In the genomic region with DNA sequence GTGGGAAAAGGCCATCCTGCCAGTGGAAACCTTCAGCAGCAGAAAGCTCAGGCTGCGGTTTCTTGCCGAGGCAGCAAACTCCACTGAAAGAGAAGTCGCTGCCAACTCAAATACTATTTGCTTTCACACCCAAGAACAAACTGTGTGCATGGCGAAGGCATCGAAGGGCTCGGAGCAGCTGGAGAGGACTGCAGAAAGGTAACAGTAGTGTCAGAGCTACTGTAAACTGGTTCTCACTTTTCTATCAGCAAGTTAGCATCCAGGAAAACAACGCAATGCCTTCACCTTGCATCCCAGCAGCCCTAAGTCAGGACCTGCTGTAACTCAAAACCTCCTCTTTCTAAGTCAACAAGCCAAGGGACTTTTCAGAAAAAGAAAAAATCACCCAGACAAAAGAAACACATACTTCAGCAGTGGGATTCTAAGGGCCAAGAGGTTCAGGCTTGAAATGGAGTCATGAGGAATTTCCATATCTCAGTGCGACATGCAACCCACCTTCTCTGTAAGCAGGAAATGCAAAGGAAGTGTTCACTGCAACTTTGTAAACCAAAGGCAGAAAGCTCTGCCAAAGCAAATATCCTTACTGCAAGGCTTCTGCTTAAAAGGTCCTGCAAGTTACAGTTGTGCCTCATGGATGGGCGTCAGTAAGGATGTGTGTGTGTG, we compare ENCODE assay signal across 9 cellular contexts.
DNase-seq lines count a peak whose midpoint lies in the region; ATAC-seq and TF ChIP-seq lines count a peak whose summit lies in the region.
"Had no signal": no experiment of that assay in that cellular context is flagged by ENCODE, and none has a peak within 500 bp of the region (broad histone marks: within the 10 kb centered on the region; RNA-seq: fewer than 3 reads in every experiment).

No MANE protein-coding gene starts in this region.

- in situ Hi-C loops in HAP-1 (cut with MboI; ENCODE audit: low sequenced_read_pairs) = no loop called here

- TF ChIP-seq POLR2A in ovary (IDR thresholded peaks at IDR 0.05) = no peak

- H3K27me3 Mint-ChIP-seq in activated CD4-positive, alpha-beta memory T cell treated with anti-CD3 and anti-CD28 coated beads, Interleukin-2, amount 10 ng/mL, durations not matched to agents 7 days and 5 days = peaks cover 2% of the 10 kb centered on the region

- H3K9me3 ChIP-seq in ovary = no peaks in the 10 kb centered on the region
- 0 out of 2 replicates have a peak, but pooled peaks cover 2% of the 10 kb centered on the region for H3K9me3 ChIP-seq in HAP-1
- H3K9me3 ChIP-seq: uterus had no signal

- no peak for TF ChIP-seq EP300 in ovary (IDR thresholded peaks at IDR 0.05)

- H3K9me3 Mint-ChIP-seq in activated CD4-positive, alpha-beta memory T cell treated with anti-CD3 and anti-CD28 coated beads, Interleukin-2, amount 10 ng/mL, durations not matched to agents 7 days and 5 days = no peaks in the 10 kb centered on the region

- 12 to 17% (median 13%) methylated on average over 9 of the region's 9 CpGs for WGBS in ovary, 3 donors

- CTCF ChIA-PET in activated CD4-positive, alpha-beta memory T cell treated with anti-CD3 and anti-CD28 coated beads, Interleukin-2, amount 10 ng/mL, durations not matched to agents 7 days and 5 days (lab: Charles Lee) = interaction anchor here (1.6 kb wide), 1 partner anchor 8 kb away, joined by 4 read pairs; no protein-coding TSS in a partner anchor

- H3K27me3 ChIP-seq in ovary = no peaks in the 10 kb centered on the region
- H3K27me3 ChIP-seq in HAP-1 (ENCODE audit: low read depth) = no peaks in the 10 kb centered on the region
- H3K27me3 ChIP-seq: uterus had no signal

- ATAC-seq in HG03039 (IDR thresholded peaks at IDR 0.05; ENCODE audit: unreplicated experiment) (no peak), HG02610 (IDR thresholded peaks at IDR 0.05; ENCODE audit: unreplicated experiment) (no peak)

- intact Hi-C loops in ovary (cut with DNase I) = no loop called here

- H3K27ac Mint-ChIP-seq in activated CD4-positive, alpha-beta memory T cell treated with anti-CD3 and anti-CD28 coated beads, Interleukin-2, amount 10 ng/mL, durations not matched to agents 7 days and 5 days = peak overlapping the region; percentile 42

- no peak for TF ChIP-seq CTCF in ovary (IDR thresholded peaks at IDR 0.05)

- no peaks in the 10 kb centered on the region for H3K36me3 Mint-ChIP-seq in activated CD4-positive, alpha-beta memory T cell treated with anti-CD3 and anti-CD28 coated beads, Interleukin-2, amount 10 ng/mL, durations not matched to agents 7 days and 5 days (ENCODE audit: low read depth)

- peaks cover 38% of the 10 kb centered on the region for H3K4me1 Mint-ChIP-seq in activated CD4-positive, alpha-beta memory T cell treated with anti-CD3 and anti-CD28 coated beads, Interleukin-2, amount 10 ng/mL, durations not matched to agents 7 days and 5 days

- H3K4me1 ChIP-seq in ovary (ENCODE audit: insufficient read depth) (no peaks in the 10 kb centered on the region), HAP-1 (no peaks in the 10 kb centered on the region)
- H3K4me1 ChIP-seq: uterus had no signal

- no peak overlapping the region for H3K27ac ChIP-seq in ovary

- DNase-seq in AG08396 (ENCODE audit: low spot score) (peak; percentile 36), fibroblast of the conjunctiva (ENCODE audit: low read depth) (peak; percentile 38), ovary (peak; percentile 28 to 51 (median 46)), HAP-1 (ENCODE audit: low spot score in 2 of 2) (no peak)
- DNase-seq in Jurkat, Clone E6-1 (ENCODE audit: low read depth, low spot score) = peak; percentile 33
- peak; percentile 18 for DNase-seq in activated CD4-positive, alpha-beta memory T cell treated with anti-CD3 and anti-CD28 coated beads, Interleukin-2, amount 10 ng/mL, durations not matched to agents 7 days and 5 days

- H3K36me3 ChIP-seq in ovary = no peaks in the 10 kb centered on the region
- no peaks in the 10 kb centered on the region for H3K36me3 ChIP-seq in HAP-1 (replicated peaks)
- H3K36me3 ChIP-seq: uterus had no signal

- peak overlapping the region; percentile 29 for H3K4me3 Mint-ChIP-seq in activated CD4-positive, alpha-beta memory T cell treated with anti-CD3 and anti-CD28 coated beads, Interleukin-2, amount 10 ng/mL, durations not matched to agents 7 days and 5 days

- POLR2A ChIA-PET in activated CD4-positive, alpha-beta memory T cell treated with anti-CD3 and anti-CD28 coated beads, Interleukin-2, amount 10 ng/mL, durations not matched to agents 7 days and 5 days (lab: Charles Lee) = interaction anchor here (0.8 to 2.3 kb wide), 4 partner anchors 8 to 303 kb away, joined by 3 to 7 read pairs (median 3); no protein-coding TSS in a partner anchor

- no peak overlapping the region for H3K4me3 ChIP-seq in Jurkat, Clone E6-1 (ENCODE audit: low read length)
- no peak overlapping the region for H3K4me3 ChIP-seq in ovary
- no peak overlapping the region for H3K4me3 ChIP-seq in HAP-1
- H3K4me3 ChIP-seq: uterus had no signal

Comparison
In these comparisons a context has a peak if more than half of its experiments do, and no peak if none do; other contexts are left out.
1. DNase-seq: peak in AG08396 (single experiment), Jurkat, Clone E6-1 (single experiment), activated CD4-positive, alpha-beta memory T cell treated with anti-CD3 and anti-CD28 coated beads, Interleukin-2, amount 10 ng/mL, durations not matched to agents 7 days and 5 days (single experiment), fibroblast of the conjunctiva (single experiment) and ovary (5 of 5); none in HAP-1 (0 of 2).